In genomic region chr6:2376429-2377355, GRCh38 we compare ENCODE assay signal across 14 cellular contexts.
DNase-seq lines count a peak whose midpoint lies in the region; ATAC-seq and TF ChIP-seq lines count a peak whose summit lies in the region.
"Had no signal": no experiment of that assay in that cellular context is flagged by ENCODE, and none has a peak within 500 bp of the region (broad histone marks: within the 10 kb centered on the region; RNA-seq: fewer than 3 reads in every experiment).

No MANE protein-coding gene starts in this region.

- H3K27ac Mint-ChIP-seq in neural progenitor cell = no peak overlapping the region
- H3K27ac Mint-ChIP-seq: activated naive CD8-positive, alpha-beta T cell treated with anti-CD3 and anti-CD28 coated beads, Interleukin-2, amount 10 ng/mL, durations not matched to agents 7 days and 5 days; effector memory CD8-positive, alpha-beta T cell; T-helper 1 cell treated with Interleukin-12 subunit alpha and Interleukin-12 subunit beta and Interleukin-4 antibody, amounts not matched to agents 30 μg/mL and 1 μg/mL, for 36 hours had no signal

- H2BK5ac ChIP-seq in IMR-90 (ENCODE audit: low read depth, low read length, poor library complexity, severe bottlenecking) = peak overlapping the region; percentile 72

- H3K36me3 ChIP-seq in IMR-90 (ENCODE audit: control insufficient read depth, insufficient read depth, low read length) (no peaks in the 10 kb centered on the region), neural progenitor cell (no peaks in the 10 kb centered on the region)
- H3K36me3 ChIP-seq: spleen had no signal

- H3K27me3 Mint-ChIP-seq in neural progenitor cell (ENCODE audit: insufficient read depth, low read depth) = peaks cover 3% of the 10 kb centered on the region
- H3K27me3 Mint-ChIP-seq: activated naive CD8-positive, alpha-beta T cell treated with anti-CD3 and anti-CD28 coated beads, Interleukin-2, amount 10 ng/mL, durations not matched to agents 7 days and 5 days; effector memory CD8-positive, alpha-beta T cell had no signal

- peak; percentile 66 for DNase-seq in ACHN
- DNase-seq in IMR-90 = peak; percentile 31
- peak; percentile 74 for DNase-seq in astrocyte of the cerebellum (ENCODE audit: low read depth)
- DNase-seq in left colon = peak; percentile 38 to 44
- DNase-seq in neural progenitor cell (ENCODE audit: low spot score) = no peak
- DNase-seq: activated naive CD8-positive, alpha-beta T cell treated with anti-CD3 and anti-CD28 coated beads, Interleukin-2, amount 10 ng/mL, durations not matched to agents 7 days and 5 days; effector memory CD8-positive, alpha-beta T cell; NCI-H526; spleen; stimulated activated CD8-positive, alpha-beta memory T cell treated with anti-CD3 and anti-CD28 coated beads, Interleukin-4, amount 100 ng/mL, for 48 hours had no signal

- H3F3A ChIP-seq in neural progenitor cell (ENCODE audit: low read depth) = no peaks in the 10 kb centered on the region

- CTCF ChIA-PET in IMR-90 (lab: Yijun Ruan, JAX) = no interaction called here

- H3K9me3 ChIP-seq in IMR-90 (ENCODE audit: control insufficient read depth, insufficient read depth, low read length) (no peaks in the 10 kb centered on the region), neural progenitor cell (ENCODE audit: low read depth) (no peaks in the 10 kb centered on the region)
- H3K9me3 ChIP-seq: spleen had no signal

- H3K4me1 ChIP-seq in IMR-90 (ENCODE audit: control insufficient read depth, insufficient read depth, low read length) (peaks cover 6% of the 10 kb centered on the region), neural progenitor cell (no peaks in the 10 kb centered on the region)
- H3K4me1 ChIP-seq: spleen had no signal

- H3K14ac ChIP-seq in IMR-90 (replicated peaks; ENCODE audit: low read depth, low read length) = no peak overlapping the region

- H3K4me1 Mint-ChIP-seq in neural progenitor cell = no peaks in the 10 kb centered on the region
- H3K4me1 Mint-ChIP-seq: activated naive CD8-positive, alpha-beta T cell treated with anti-CD3 and anti-CD28 coated beads, Interleukin-2, amount 10 ng/mL, durations not matched to agents 7 days and 5 days had no signal

- intact Hi-C loops in IMR-90 (cut with micrococcal nuclease) = no loop called here
- intact Hi-C loops in left colon (cut with DNase I, micrococcal nuclease) = no loop called here

- no TSS peak for BruUV-seq in IMR-90 (replicated peaks; lab: Mats Ljungman, UMichigan)

- dilution Hi-C loops in IMR-90 (cut with HindIII; ENCODE audit: low sequenced_read_pairs, unreplicated experiment) = no loop called here

- H3K4me3 ChIP-seq in IMR-90 (ENCODE audit: insufficient read depth, low read depth, low read length) = no peak overlapping the region
- no peak overlapping the region for H3K4me3 ChIP-seq in astrocyte of the cerebellum (ENCODE audit: low read depth, low read length)
- H3K4me3 ChIP-seq in neural progenitor cell = no peak overlapping the region
- H3K4me3 ChIP-seq: spleen had no signal

- no peaks in the 10 kb centered on the region for H3K36me3 Mint-ChIP-seq in neural progenitor cell
- H3K36me3 Mint-ChIP-seq: activated naive CD8-positive, alpha-beta T cell treated with anti-CD3 and anti-CD28 coated beads, Interleukin-2, amount 10 ng/mL, durations not matched to agents 7 days and 5 days had no signal

- H3K79me1 ChIP-seq in IMR-90 (ENCODE audit: low read depth in 1 of 2, low read length in 2 of 2) = no peaks in the 10 kb centered on the region

- no peak overlapping the region for H2AK9ac ChIP-seq in IMR-90 (replicated peaks; ENCODE audit: low read depth, low read length, poor library complexity)

- H3K27ac ChIP-seq in IMR-90 (ENCODE audit: insufficient read depth, low read length) (no peak overlapping the region), neural progenitor cell (no peak overlapping the region)
- H3K27ac ChIP-seq: spleen had no signal

- TF ChIP-seq CTCF in IMR-90 (conservative IDR thresholded peaks at IDR 0.05; ENCODE audit: low read depth, low read length) = no peak
- no peak for TF ChIP-seq CTCF in astrocyte of the cerebellum (IDR thresholded peaks at IDR 0.05; ENCODE audit: low read depth, low read length, missing control alignments)
- no peak for TF ChIP-seq CTCF in neural progenitor cell (IDR thresholded peaks at IDR 0.05)

- ATAC-seq in IMR-90 (ENCODE audit: low read depth) (peak; percentile 40; the same call in 1 of the 2 replicates), left colon (peak; percentile 95), HG03039 (IDR thresholded peaks at IDR 0.05; ENCODE audit: unreplicated experiment) (no peak), HG03460 (IDR thresholded peaks at IDR 0.05; ENCODE audit: unreplicated experiment) (no peak), HG02981 (IDR thresholded peaks at IDR 0.05; ENCODE audit: unreplicated experiment) (no peak)
- ATAC-seq: effector memory CD8-positive, alpha-beta T cell had no signal

- H4K20me1 ChIP-seq in IMR-90 (ENCODE audit: insufficient read depth, low read length) = no peaks in the 10 kb centered on the region
- H4K20me1 ChIP-seq in neural progenitor cell (ENCODE audit: low read depth) = no peaks in the 10 kb centered on the region

- H2BK15ac ChIP-seq in IMR-90 (ENCODE audit: low read depth, low read length) = no peak overlapping the region

- TF ChIP-seq POLR2A in IMR-90 (IDR thresholded peaks at IDR 0.05; ENCODE audit: low read depth, low read length) = no peak

- no peak overlapping the region for H2BK120ac ChIP-seq in IMR-90 (ENCODE audit: low read depth, low read length)

- WGBS in IMR-90 (ENCODE audit: extremely low coverage in 2 of 2, insufficient read length in 1 of 2), 2 experiments = 100% methylated on average over 1 of the region's 19 CpGs; no CpG with 5 or more reads in 1 of the 2 experiments

- H3K9me3 Mint-ChIP-seq in neural progenitor cell = no peaks in the 10 kb centered on the region
- H3K9me3 Mint-ChIP-seq: activated naive CD8-positive, alpha-beta T cell treated with anti-CD3 and anti-CD28 coated beads, Interleukin-2, amount 10 ng/mL, durations not matched to agents 7 days and 5 days; effector memory CD8-positive, alpha-beta T cell; T-helper 1 cell treated with Interleukin-12 subunit alpha and Interleukin-12 subunit beta and Interleukin-4 antibody, amounts not matched to agents 30 μg/mL and 1 μg/mL, for 36 hours had no signal

- no peak overlapping the region for H3K9ac ChIP-seq in IMR-90 (ENCODE audit: low read depth, low read length)
- no peak overlapping the region for H3K9ac ChIP-seq in neural progenitor cell

- no peak overlapping the region for H2AFZ ChIP-seq in IMR-90 (replicated peaks; ENCODE audit: low read length, poor library complexity)
- no peak overlapping the region for H2AFZ ChIP-seq in neural progenitor cell (replicated peaks)

- H3K27me3 ChIP-seq in IMR-90 (ENCODE audit: control insufficient read depth, insufficient read depth, low read length) = no peaks in the 10 kb centered on the region
- no peaks in the 10 kb centered on the region for H3K27me3 ChIP-seq in neural progenitor cell
- H3K27me3 ChIP-seq: spleen had no signal

- in situ Hi-C loops in ACHN (cut with HindIII; ENCODE audit: low pct_ligation_motif_present, low pct_unique_long_range_greater_than_20kb, low sequenced_read_pairs) (no loop called here), IMR-90 (cut with MboI; ENCODE audit: low sequenced_read_pairs) (no loop called here), astrocyte of the cerebellum (cut with HindIII; ENCODE audit: low sequenced_read_pairs) (no loop called here)

- H3K18ac ChIP-seq in IMR-90 (ENCODE audit: low read depth, low read length) = no peak overlapping the region

- H4K8ac ChIP-seq in IMR-90 (ENCODE audit: low read depth in 2 of 2, low read length in 2 of 2) = no peak overlapping the region

- peak overlapping the region; percentile 27; the same call in 1 of the 2 replicates for H2AK5ac ChIP-seq in IMR-90 (ENCODE audit: low read depth, low read length)

- H3K79me2 ChIP-seq in neural progenitor cell (ENCODE audit: low read depth) = no peaks in the 10 kb centered on the region

- peaks cover 12% of the 10 kb centered on the region for H3K9me1 ChIP-seq in IMR-90 (ENCODE audit: insufficient read depth, low read length)

- no peak for TF ChIP-seq RAD21 in IMR-90 (IDR thresholded peaks at IDR 0.05; ENCODE audit: low read length)

- H3K4ac ChIP-seq in IMR-90 (ENCODE audit: low read depth, low read length) = no peak overlapping the region

- H4K91ac ChIP-seq in IMR-90 (ENCODE audit: insufficient read depth, low read depth, low read length) = no peak overlapping the region

- no peak overlapping the region for H3K56ac ChIP-seq in IMR-90 (ENCODE audit: extremely low read depth, insufficient read depth, low read length)

- no peak overlapping the region for H2BK20ac ChIP-seq in IMR-90 (ENCODE audit: low read depth, low read length)

- no peak overlapping the region for H3K23ac ChIP-seq in IMR-90 (ENCODE audit: low read depth, low read length)

- H4K5ac ChIP-seq in IMR-90 (ENCODE audit: low read depth, low read length) = no peak overlapping the region

- H3K4me3 Mint-ChIP-seq in neural progenitor cell = no peak overlapping the region
- H3K4me3 Mint-ChIP-seq: activated naive CD8-positive, alpha-beta T cell treated with anti-CD3 and anti-CD28 coated beads, Interleukin-2, amount 10 ng/mL, durations not matched to agents 7 days and 5 days; effector memory CD8-positive, alpha-beta T cell; T-helper 1 cell treated with Interleukin-12 subunit alpha and Interleukin-12 subunit beta and Interleukin-4 antibody, amounts not matched to agents 30 μg/mL and 1 μg/mL, for 36 hours had no signal

- POLR2A ChIA-PET in IMR-90 (lab: Charles Lee; ENCODE audit: unreplicated experiment) = no interaction called here

- no peak overlapping the region for H3K4me2 ChIP-seq in IMR-90 (ENCODE audit: low read depth, low read length)
- H3K4me2 ChIP-seq in neural progenitor cell = no peak overlapping the region

TF ChIP-seq in IMR-90, 13 proteins besides CTCF, POLR2A, EP300 and RAD21:
- TF ChIP-seq RFX5 (IDR thresholded peaks at IDR 0.05; ENCODE audit: low read depth, low read length) = no peak

Comparison
In these comparisons a context has a peak if more than half of its experiments do, and no peak if none do; other contexts are left out.
1. ATAC-seq: peak in IMR-90 (single experiment) and left colon (single experiment); none in HG03039 (single experiment), HG03460 (single experiment) and HG02981 (single experiment).